Comparison of ENCODE assay signal across 10 cellular contexts in the genomic region with DNA sequence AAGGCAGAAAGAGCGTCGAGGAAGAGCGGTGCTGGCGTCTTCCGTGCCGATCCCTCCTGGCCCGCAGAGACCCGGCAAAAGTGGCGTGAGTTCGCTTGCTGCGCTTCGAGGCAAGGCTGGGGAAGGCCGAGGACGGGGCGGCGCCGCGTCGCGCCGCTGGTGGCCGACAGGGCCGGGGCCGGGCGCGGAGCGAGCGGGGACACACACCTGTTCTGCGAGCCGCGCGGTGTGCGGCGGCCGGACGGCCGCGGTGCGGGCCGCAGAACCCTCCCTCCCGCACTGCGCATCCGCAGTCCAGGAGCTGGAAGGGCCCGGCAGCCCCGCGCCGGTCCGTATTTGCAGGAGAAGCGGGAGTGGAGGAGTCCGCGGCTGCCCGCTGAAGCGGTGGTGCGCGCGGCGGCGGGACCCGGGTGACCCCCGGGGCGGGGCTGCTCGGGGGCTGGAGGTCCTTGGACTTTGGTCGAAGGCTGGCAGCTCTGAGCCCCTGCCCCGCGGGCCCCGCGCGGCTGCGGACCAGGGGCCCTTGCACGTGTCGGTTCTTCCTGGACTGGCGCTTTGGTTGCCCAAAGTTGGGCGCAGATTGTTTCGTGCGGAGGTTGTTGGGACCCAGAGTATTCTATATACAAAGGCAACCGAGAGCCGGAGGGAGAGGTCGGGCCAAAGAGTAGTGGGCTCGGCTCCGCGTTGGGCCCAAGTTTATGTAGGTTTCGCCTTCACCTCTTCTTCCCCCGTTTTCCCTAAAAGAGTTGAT. TPM values are rescaled to one million over a fixed set of nuclear protein-coding genes. Genes with fewer than 3 reads are reported as not detected.
DNase-seq lines count a peak whose midpoint lies in the region; ATAC-seq lines count a peak whose summit lies in the region.
"Had no signal": no experiment of that assay in that cellular context is flagged by ENCODE, and none has a peak within 500 bp of the region (broad histone marks: within the 10 kb centered on the region; RNA-seq: fewer than 3 reads in every experiment).

No MANE protein-coding gene starts in this region.

- H3K27ac Mint-ChIP-seq in activated CD4-positive, alpha-beta memory T cell treated with anti-CD3 and anti-CD28 coated beads, Interleukin-2, amount 10 ng/mL, durations not matched to agents 7 days and 5 days = no peak overlapping the region
- H3K27ac Mint-ChIP-seq in activated CD4-positive, alpha-beta memory T cell treated with anti-CD3 and anti-CD28 coated beads for 36 hours = no peak overlapping the region
- H3K27ac Mint-ChIP-seq in immature natural killer cell = no peak overlapping the region

- peak overlapping the region; percentile 3 for H3K4me3 Mint-ChIP-seq in activated CD4-positive, alpha-beta memory T cell treated with anti-CD3 and anti-CD28 coated beads, Interleukin-2, amount 10 ng/mL, durations not matched to agents 7 days and 5 days
- H3K4me3 Mint-ChIP-seq in activated CD4-positive, alpha-beta memory T cell treated with anti-CD3 and anti-CD28 coated beads for 36 hours = no peak overlapping the region
- H3K4me3 Mint-ChIP-seq in immature natural killer cell = peak overlapping the region; percentile 53 to 95 (median 94)

- ATAC-seq in GM19463 (IDR thresholded peaks at IDR 0.05; ENCODE audit: unreplicated experiment) = no peak

- intact Hi-C loops in activated CD4-positive, alpha-beta memory T cell treated with anti-CD3 and anti-CD28 coated beads for 36 hours (cut with micrococcal nuclease) = loop anchor here (5.0 kb wide), 1 partner anchor 105 kb away; no protein-coding TSS in a partner anchor

- no peaks in the 10 kb centered on the region for H3K36me3 Mint-ChIP-seq in activated CD4-positive, alpha-beta memory T cell treated with anti-CD3 and anti-CD28 coated beads, Interleukin-2, amount 10 ng/mL, durations not matched to agents 7 days and 5 days (ENCODE audit: low read depth)
- H3K36me3 Mint-ChIP-seq in activated CD4-positive, alpha-beta memory T cell treated with anti-CD3 and anti-CD28 coated beads for 36 hours = peaks cover 1% of the 10 kb centered on the region
- H3K36me3 Mint-ChIP-seq in immature natural killer cell = no peaks in the 10 kb centered on the region

- peaks cover 33% of the 10 kb centered on the region for H3K4me1 Mint-ChIP-seq in activated CD4-positive, alpha-beta memory T cell treated with anti-CD3 and anti-CD28 coated beads, Interleukin-2, amount 10 ng/mL, durations not matched to agents 7 days and 5 days
- H3K4me1 Mint-ChIP-seq in activated CD4-positive, alpha-beta memory T cell treated with anti-CD3 and anti-CD28 coated beads for 36 hours (ENCODE audit: low read depth) = peaks cover 36% of the 10 kb centered on the region
- peaks cover 34 to 39% of the 10 kb centered on the region in 2 donors for H3K4me1 Mint-ChIP-seq in immature natural killer cell

- peak overlapping the region; percentile 79 for H3K27ac ChIP-seq in temporal lobe (ENCODE audit: low read depth, low read length)
- H3K27ac ChIP-seq: BLaER1, epithelial cell of prostate had no signal

- H3K9me3 ChIP-seq in adipocyte (ENCODE audit: control insufficient read depth, low read length) = peaks cover 8% of the 10 kb centered on the region

- peaks cover 15% of the 10 kb centered on the region for H3K4me1 ChIP-seq in adipocyte (ENCODE audit: control insufficient read depth, insufficient read depth, low read length)

- POLR2A ChIA-PET in activated CD4-positive, alpha-beta memory T cell treated with anti-CD3 and anti-CD28 coated beads, Interleukin-2, amount 10 ng/mL, durations not matched to agents 7 days and 5 days (lab: Charles Lee) = no interaction called here
- POLR2A ChIA-PET in activated CD4-positive, alpha-beta memory T cell treated with anti-CD3 and anti-CD28 coated beads for 36 hours (lab: Charles Lee) = no interaction called here

- H3K27me3 ChIP-seq in adipocyte (replicated peaks; ENCODE audit: control insufficient read depth, insufficient read depth, low read length) = peaks cover 77% of the 10 kb centered on the region

- H3K9me3 Mint-ChIP-seq in activated CD4-positive, alpha-beta memory T cell treated with anti-CD3 and anti-CD28 coated beads, Interleukin-2, amount 10 ng/mL, durations not matched to agents 7 days and 5 days = no peaks in the 10 kb centered on the region
- H3K9me3 Mint-ChIP-seq in activated CD4-positive, alpha-beta memory T cell treated with anti-CD3 and anti-CD28 coated beads for 36 hours = no peaks in the 10 kb centered on the region
- H3K9me3 Mint-ChIP-seq in immature natural killer cell = peaks cover 0 to 2% (median 0%) of the 10 kb centered on the region in 6 donors

- no peak overlapping the region for H3K4me3 ChIP-seq in adipocyte (ENCODE audit: low read length)
- H3K4me3 ChIP-seq: BLaER1 had no signal

- H3K36me3 ChIP-seq in adipocyte (ENCODE audit: control insufficient read depth, insufficient read depth, low read length, severe bottlenecking) = no peaks in the 10 kb centered on the region
- H3K36me3 ChIP-seq: BLaER1 had no signal

- no peak overlapping the region for H3K9ac ChIP-seq in adipocyte (ENCODE audit: low read length)
- H3K9ac ChIP-seq: BLaER1 had no signal

- peaks cover 42% of the 10 kb centered on the region for H3K27me3 Mint-ChIP-seq in activated CD4-positive, alpha-beta memory T cell treated with anti-CD3 and anti-CD28 coated beads, Interleukin-2, amount 10 ng/mL, durations not matched to agents 7 days and 5 days
- H3K27me3 Mint-ChIP-seq in activated CD4-positive, alpha-beta memory T cell treated with anti-CD3 and anti-CD28 coated beads for 36 hours = peaks cover 45% of the 10 kb centered on the region
- peaks cover 16 to 30% (median 20%) of the 10 kb centered on the region in 3 donors for H3K27me3 Mint-ChIP-seq in immature natural killer cell (ENCODE audit: low read depth in 3 of 3)

- DNase-seq in activated CD4-positive, alpha-beta memory T cell treated with anti-CD3 and anti-CD28 coated beads, Interleukin-2, amount 10 ng/mL, durations not matched to agents 7 days and 5 days = no peak
- DNase-seq in activated CD4-positive, alpha-beta memory T cell treated with anti-CD3 and anti-CD28 coated beads for 36 hours = no peak
- DNase-seq in adipocyte (ENCODE audit: low read depth) (peak; percentile 34), immature natural killer cell (peak in 1 of 3 donors; percentile 12), NCI-H446 (lab: John Stamatoyannopoulos, UW) (no peak)
- DNase-seq in activated CD4-positive, CD25-positive, alpha-beta regulatory T cell (lab: John Stamatoyannopoulos, UW) = no peak

- CTCF ChIA-PET in activated CD4-positive, alpha-beta memory T cell treated with anti-CD3 and anti-CD28 coated beads, Interleukin-2, amount 10 ng/mL, durations not matched to agents 7 days and 5 days (lab: Charles Lee) = no interaction called here
- CTCF ChIA-PET in activated CD4-positive, alpha-beta memory T cell treated with anti-CD3 and anti-CD28 coated beads for 36 hours (lab: Charles Lee) = interaction anchor here (1.4 kb wide), 1 partner anchor 201 kb away, joined by 3 read pairs; no protein-coding TSS in a partner anchor

RNA-seq across cellular contexts. Expression of a gene that starts 2.5 kb away (rescaled TPM):
- 10 to 100 TPM; 69.0 to 70.7 TPM for total RNA-seq in activated CD4-positive, alpha-beta memory T cell treated with anti-CD3 and anti-CD28 coated beads, Interleukin-2, amount 10 ng/mL, durations not matched to agents 7 days and 5 days
- 10 to 100 TPM; 73.7 to 74.3 TPM for total RNA-seq in activated CD4-positive, alpha-beta memory T cell treated with anti-CD3 and anti-CD28 coated beads for 36 hours
- polyA plus RNA-seq in immature natural killer cell = 100 to 1,000 TPM in 1 of 3 donors, 10 to 100 TPM in 2; 69.4 to 107 (median 83.2) TPM
- 46.5 TPM for total RNA-seq in temporal lobe

RNA-seq across cellular contexts. Expression of a gene that starts 52.5 kb away (rescaled TPM):
- 10 to 100 TPM; 21.4 to 22.9 TPM for total RNA-seq in activated CD4-positive, alpha-beta memory T cell treated with anti-CD3 and anti-CD28 coated beads, Interleukin-2, amount 10 ng/mL, durations not matched to agents 7 days and 5 days
- total RNA-seq in activated CD4-positive, alpha-beta memory T cell treated with anti-CD3 and anti-CD28 coated beads for 36 hours = 10 to 100 TPM; 35.7 to 37.0 TPM
- 10 to 100 TPM; 46.6 to 93.3 (median 53.1) TPM for polyA plus RNA-seq in immature natural killer cell
- 55.6 TPM for total RNA-seq in temporal lobe
